Comparison of ENCODE assay signal across 12 cellular contexts in genomic region chr20:32737371-32738223, GRCh38. TPM values are rescaled to one million over a fixed set of nuclear protein-coding genes. Genes with fewer than 3 reads are reported as not detected.
DNase-seq lines count a peak whose midpoint lies in the region; ATAC-seq, FAIRE-seq and TF ChIP-seq lines count a peak whose summit lies in the region.
"Had no signal": no experiment of that assay in that cellular context is flagged by ENCODE, and none has a peak within 500 bp of the region (broad histone marks: within the 10 kb centered on the region; RNA-seq: fewer than 3 reads in every experiment).

No MANE protein-coding gene starts in this region.

- no peaks in the 10 kb centered on the region for H3K4me1 ChIP-seq in MM.1S (ENCODE audit: low read length)

- CTCF ChIA-PET in activated CD8-positive, alpha-beta T cell treated with anti-CD3 and anti-CD28 coated beads, Interleukin-2, amount 10 ng/mL, durations not matched to agents 7 days and 5 days (lab: Charles Lee): interaction anchor here (0.6 to 5.7 kb wide), 4 partner anchors 21 to 64 kb away, joined by 3 to 40 read pairs (median 20); partner anchors contain the start of gene C20orf203

- DNase-seq in LHCN-M2 (ENCODE audit: low read depth) (peak; percentile 67), fibroblast of mammary gland (ENCODE audit: low read depth) (peak; percentile 87), D721Med (ENCODE audit: insufficient read length, low spot score) (no peak), MM.1S (no peak)
- DNase-seq in activated CD8-positive, alpha-beta T cell treated with anti-CD3 and anti-CD28 coated beads, Interleukin-2, amount 10 ng/mL, durations not matched to agents 7 days and 5 days: peak; percentile 71
- peak; percentile 31 for DNase-seq in stimulated activated naive CD8-positive, alpha-beta T cell treated with anti-CD3 and anti-CD28 coated beads, Interleukin-15, Interleukin-2, amounts not matched to agents 100 U/mL and 50 U/mL, for 24 hours
- DNase-seq: endodermal cell had no signal

- ATAC-seq in activated CD8-positive, alpha-beta T cell treated with anti-CD3 and anti-CD28 coated beads, Interleukin-2, amount 10 ng/mL, durations not matched to agents 7 days and 5 days: peak; percentile 81
- peak; percentile 74 for ATAC-seq in stimulated activated naive CD8-positive, alpha-beta T cell treated with anti-CD3 and anti-CD28 coated beads, Interleukin-15, Interleukin-2, amounts not matched to agents 100 U/mL and 50 U/mL, for 24 hours
- no peak for ATAC-seq in HG03025 (IDR thresholded peaks at IDR 0.05; ENCODE audit: low FRiP score, unreplicated experiment)

- H3F3A ChIP-seq in MM.1S (ENCODE audit: insufficient read depth, low read length): no peaks in the 10 kb centered on the region

- POLR2A ChIA-PET in activated CD8-positive, alpha-beta T cell treated with anti-CD3 and anti-CD28 coated beads, Interleukin-2, amount 10 ng/mL, durations not matched to agents 7 days and 5 days (lab: Charles Lee): interaction anchor here (0.6 to 1.7 kb wide), 5 partner anchors 23 to 64 kb away, joined by 3 to 13 read pairs (median 3); partner anchors contain the start of gene C20orf203

- TF ChIP-seq CTCF in fibroblast of mammary gland (conservative IDR thresholded peaks at IDR 0.05; ENCODE audit: control insufficient read depth, insufficient read depth, low read depth, low read length) (no peak), D721Med (IDR thresholded peaks at IDR 0.05; ENCODE audit: insufficient read depth, missing control alignments) (no peak), MM.1S (IDR thresholded peaks at IDR 0.05; ENCODE audit: low read length) (no peak)

- peaks cover 52% of the 10 kb centered on the region for H3K4me1 Mint-ChIP-seq in activated CD8-positive, alpha-beta T cell treated with anti-CD3 and anti-CD28 coated beads, Interleukin-2, amount 10 ng/mL, durations not matched to agents 7 days and 5 days (ENCODE audit: low read depth)

- H3K27ac Mint-ChIP-seq in activated CD8-positive, alpha-beta T cell treated with anti-CD3 and anti-CD28 coated beads, Interleukin-2, amount 10 ng/mL, durations not matched to agents 7 days and 5 days: peak overlapping the region; percentile 90
- H3K27ac Mint-ChIP-seq: endodermal cell had no signal

- no peak for FAIRE-seq in D721Med (lab: Jason Lieb, UNC)

- no peaks in the 10 kb centered on the region for H3K27me3 ChIP-seq in MM.1S (replicated peaks; ENCODE audit: insufficient read depth, low read length)
- H3K27me3 ChIP-seq: neutrophil, vagina had no signal

- no peak overlapping the region for H3K4me2 ChIP-seq in MM.1S (ENCODE audit: low read depth, low read length)

- no peaks in the 10 kb centered on the region for H3K9me3 Mint-ChIP-seq in activated CD8-positive, alpha-beta T cell treated with anti-CD3 and anti-CD28 coated beads, Interleukin-2, amount 10 ng/mL, durations not matched to agents 7 days and 5 days (ENCODE audit: insufficient read depth)
- H3K9me3 Mint-ChIP-seq: endodermal cell had no signal

- no peak overlapping the region for H3K9ac ChIP-seq in MM.1S (ENCODE audit: low read length)

- no peak overlapping the region for H3K4me3 ChIP-seq in fibroblast of mammary gland (ENCODE audit: control insufficient read depth, low read depth, low read length)
- H3K4me3 ChIP-seq in MM.1S (ENCODE audit: low read length): no peak overlapping the region
- H3K4me3 ChIP-seq: SK-N-MC, vagina had no signal

- H3K4me3 Mint-ChIP-seq in activated CD8-positive, alpha-beta T cell treated with anti-CD3 and anti-CD28 coated beads, Interleukin-2, amount 10 ng/mL, durations not matched to agents 7 days and 5 days: peak overlapping the region; percentile 48
- H3K4me3 Mint-ChIP-seq: endodermal cell had no signal

- no peaks in the 10 kb centered on the region for H3K27me3 Mint-ChIP-seq in activated CD8-positive, alpha-beta T cell treated with anti-CD3 and anti-CD28 coated beads, Interleukin-2, amount 10 ng/mL, durations not matched to agents 7 days and 5 days (ENCODE audit: low read depth)

- no peaks in the 10 kb centered on the region for H3K36me3 ChIP-seq in MM.1S (replicated peaks; ENCODE audit: insufficient read depth, low read length)
- H3K36me3 ChIP-seq: vagina had no signal

- peaks cover 50% of the 10 kb centered on the region for H3K79me2 ChIP-seq in MM.1S (ENCODE audit: low read length)

- no peaks in the 10 kb centered on the region for H3K9me2 ChIP-seq in MM.1S (replicated peaks; ENCODE audit: insufficient read depth, low read length)

- H3K27ac ChIP-seq in MM.1S (ENCODE audit: low read length): no peak overlapping the region
- H3K27ac ChIP-seq: HL-60, neutrophil, SK-N-MC, vagina had no signal

- no peak overlapping the region for H2AFZ ChIP-seq in MM.1S (ENCODE audit: low read length)

- H4K20me1 ChIP-seq in MM.1S (ENCODE audit: insufficient read depth, low read length): no peaks in the 10 kb centered on the region

- no peaks in the 10 kb centered on the region for H3K9me3 ChIP-seq in MM.1S (replicated peaks; ENCODE audit: insufficient read depth, low read length)
- H3K9me3 ChIP-seq: neutrophil, vagina had no signal

- peaks cover 25% of the 10 kb centered on the region for H3K36me3 Mint-ChIP-seq in activated CD8-positive, alpha-beta T cell treated with anti-CD3 and anti-CD28 coated beads, Interleukin-2, amount 10 ng/mL, durations not matched to agents 7 days and 5 days (ENCODE audit: low read depth)

RNA-seq across cellular contexts. Expression of gene COMMD7, which starts 5.7 kb away (rescaled TPM):
- 16.3 and 26.7 TPM in 2 replicates for total RNA-seq in LHCN-M2 (2014; rRNA removed)
- 53.4 TPM for polyA plus RNA-seq in LHCN-M2 (2012)
- 10 to 100 TPM; 65.5 to 68.4 TPM for total RNA-seq in activated CD8-positive, alpha-beta T cell treated with anti-CD3 and anti-CD28 coated beads, Interleukin-2, amount 10 ng/mL, durations not matched to agents 7 days and 5 days

RNA-seq across cellular contexts. Expression of gene DNMT3B, which starts 24.6 kb away (rescaled TPM):
- 1.2 TPM in 2 replicates for total RNA-seq in LHCN-M2 (2014; rRNA removed)
- polyA plus RNA-seq in LHCN-M2 (2012): 0.60 TPM
- total RNA-seq in activated CD8-positive, alpha-beta T cell treated with anti-CD3 and anti-CD28 coated beads, Interleukin-2, amount 10 ng/mL, durations not matched to agents 7 days and 5 days: 10 to 100 TPM in 1 of 2 experiments, 1 to 10 TPM in 1; 9.0 to 10.0 TPM

Comparison
In these comparisons a context has a peak if more than half of its experiments do, and no peak if none do; other contexts are left out.
1. DNase-seq: peak in LHCN-M2 (single experiment), activated CD8-positive, alpha-beta T cell treated with anti-CD3 and anti-CD28 coated beads, Interleukin-2, amount 10 ng/mL, durations not matched to agents 7 days and 5 days (single experiment), fibroblast of mammary gland (single experiment) and stimulated activated naive CD8-positive, alpha-beta T cell treated with anti-CD3 and anti-CD28 coated beads, Interleukin-15, Interleukin-2, amounts not matched to agents 100 U/mL and 50 U/mL, for 24 hours (single experiment); none in D721Med (single experiment) and MM.1S (single experiment).